Comparison of ENCODE assay signal across 9 cellular contexts in genomic region chr6:13454286-13455221, GRCh38. TPM values are rescaled to one million over a fixed set of nuclear protein-coding genes. Genes with fewer than 3 reads are reported as not detected.
DNase-seq lines count a peak whose midpoint lies in the region; ATAC-seq and TF ChIP-seq lines count a peak whose summit lies in the region.
"Had no signal": no experiment of that assay in that cellular context is flagged by ENCODE, and none has a peak within 500 bp of the region (broad histone marks: within the 10 kb centered on the region; RNA-seq: fewer than 3 reads in every experiment).

No MANE protein-coding gene starts in this region.

- no peak overlapping the region for H3K9ac ChIP-seq in fibroblast of lung (ENCODE audit: insufficient read depth, low read length)

- H3K27ac ChIP-seq in fibroblast of lung (ENCODE audit: insufficient read depth, low read length) = no peak overlapping the region
- H3K27ac ChIP-seq in upper lobe of left lung = peak overlapping the region; percentile 25 to 74 (median 70)
- H3K27ac ChIP-seq: cardiac muscle cell had no signal

- H4K20me1 ChIP-seq in fibroblast of lung (ENCODE audit: control insufficient read depth, extremely low read depth, insufficient read depth, low read length) = no peaks in the 10 kb centered on the region

- H3K4me2 ChIP-seq in fibroblast of lung (ENCODE audit: extremely low read depth, insufficient read depth, low read length) = peak overlapping the region; percentile 37

- no peaks in the 10 kb centered on the region for H3K27me3 ChIP-seq in fibroblast of lung (ENCODE audit: control insufficient read depth, insufficient read depth, low read length)
- H3K27me3 ChIP-seq in upper lobe of left lung = no peaks in the 10 kb centered on the region
- H3K27me3 ChIP-seq: cardiac muscle cell had no signal

- intact Hi-C loops in posterior vena cava (cut with DNase I) = loop anchor here in 1 of 2 donors (10.0 kb wide), 1 partner anchor 50 kb away; no protein-coding TSS in a partner anchor

- TF ChIP-seq CTCF in GM20000 (IDR thresholded peaks at IDR 0.05; ENCODE audit: extremely low read depth, missing control alignments) (peak; percentile 16), fibroblast of lung (conservative IDR thresholded peaks at IDR 0.05 in 1 of 2, IDR thresholded peaks at IDR 0.05 in 1 of 2; ENCODE audit: low read depth in 1 of 2, low read length in 2 of 2) (no peak), upper lobe of left lung (IDR thresholded peaks at IDR 0.05) (peak in 2 of 6 experiments; percentile 13 to 42)

- H3K4me3 ChIP-seq in fibroblast of lung (replicated peaks in 1 of 4; ENCODE audit: control extremely low read depth in 1 of 4, insufficient read depth in 1 of 4, low read depth in 3 of 4, low read length in 4 of 4) = no peak overlapping the region
- no peak overlapping the region for H3K4me3 ChIP-seq in upper lobe of left lung
- H3K4me3 ChIP-seq: cardiac muscle cell had no signal

- no peak for TF ChIP-seq EP300 in upper lobe of left lung (IDR thresholded peaks at IDR 0.05)

- H3K4me1 ChIP-seq in fibroblast of lung (ENCODE audit: control insufficient read depth, extremely low read depth, insufficient read depth, low read length) (peaks cover 21% of the 10 kb centered on the region), upper lobe of left lung (peaks cover 30 to 42% (median 34%) of the 10 kb centered on the region in 4 donors)

- H3K36me3 ChIP-seq in fibroblast of lung (ENCODE audit: control insufficient read depth, insufficient read depth, low read length) (no peaks in the 10 kb centered on the region), upper lobe of left lung (peaks cover 0 to 11% (median 0%) of the 10 kb centered on the region in 4 donors)
- H3K36me3 ChIP-seq: cardiac muscle cell had no signal

- peak; percentile 68 to 77 for ATAC-seq in upper lobe of left lung (ENCODE audit: low FRiP score in 2 of 2)

- peak; percentile 30 for DNase-seq in GM20000 (ENCODE audit: low spot score)
- peak; percentile 93 for DNase-seq in MV-4-11 (lab: John Stamatoyannopoulos, UW)
- DNase-seq in activated T-cell treated with anti-CD3 and anti-CD28 coated beads for 24 hours (ENCODE audit: low read depth) = peak; percentile 79
- DNase-seq in fibroblast of lung (ENCODE audit: low read depth in 2 of 2) = peak; percentile 73 to 81
- DNase-seq in posterior vena cava (ENCODE audit: low spot score) = peak; percentile 88
- peak in 1 of 2 donors; percentile 65 for DNase-seq in upper lobe of left lung
- DNase-seq in cerebellar nuclear complex (lab: John Stamatoyannopoulos, UW) = no peak
- no peak for DNase-seq in DMS114 treated with DMSO at 0.1 percent for 48 hours (lab: John Stamatoyannopoulos, UW; ENCODE audit: unreplicated experiment)

- TF ChIP-seq POLR2A in upper lobe of left lung (IDR thresholded peaks at IDR 0.05) = no peak

- WGBS in upper lobe of left lung, 2 donors = 36 to 44% methylated on average over 10 to 11 of the region's 11 CpGs

- no peaks in the 10 kb centered on the region for H3K79me2 ChIP-seq in fibroblast of lung (ENCODE audit: control insufficient read depth, insufficient read depth, low read length)

- H3K9me3 ChIP-seq in fibroblast of lung (ENCODE audit: control insufficient read depth, insufficient read depth, low read depth, low read length) (no peaks in the 10 kb centered on the region), upper lobe of left lung (no peaks in the 10 kb centered on the region)

- no peak overlapping the region for H2AFZ ChIP-seq in fibroblast of lung (ENCODE audit: low read length)

RNA-seq across cellular contexts. Expression of gene GFOD1, which starts 32.8 kb away (rescaled TPM):
- total RNA-seq in fibroblast of lung (15.4 and 25.3 TPM in 2 replicates), posterior vena cava (10 to 100 TPM; 16.8 to 20.4 TPM), upper lobe of left lung (10 to 100 TPM; 22.8 to 37.7 (median 25.8) TPM)
- polyA plus RNA-seq in fibroblast of lung = 10.5 and 11.2 TPM in 2 replicates
- polyA plus RNA-seq in fibroblast of lung (2012) = 7.1 and 8.6 TPM in 2 replicates
- 8.8 and 15.7 TPM in 2 replicates for polyA minus RNA-seq in fibroblast of lung (ENCODE audit: low replicate concordance)

Comparison
In these comparisons a context has a peak if more than half of its experiments do, and no peak if none do; other contexts are left out.
1. DNase-seq: peak in GM20000 (single experiment), MV-4-11 (single experiment), activated T-cell treated with anti-CD3 and anti-CD28 coated beads for 24 hours (single experiment), fibroblast of lung (2 of 2) and posterior vena cava (single experiment); none in cerebellar nuclear complex (0 of 2) and DMS114 treated with DMSO at 0.1 percent for 48 hours (single experiment).